1 cellular context compared by ENCODE assay signal in the genomic region with DNA sequence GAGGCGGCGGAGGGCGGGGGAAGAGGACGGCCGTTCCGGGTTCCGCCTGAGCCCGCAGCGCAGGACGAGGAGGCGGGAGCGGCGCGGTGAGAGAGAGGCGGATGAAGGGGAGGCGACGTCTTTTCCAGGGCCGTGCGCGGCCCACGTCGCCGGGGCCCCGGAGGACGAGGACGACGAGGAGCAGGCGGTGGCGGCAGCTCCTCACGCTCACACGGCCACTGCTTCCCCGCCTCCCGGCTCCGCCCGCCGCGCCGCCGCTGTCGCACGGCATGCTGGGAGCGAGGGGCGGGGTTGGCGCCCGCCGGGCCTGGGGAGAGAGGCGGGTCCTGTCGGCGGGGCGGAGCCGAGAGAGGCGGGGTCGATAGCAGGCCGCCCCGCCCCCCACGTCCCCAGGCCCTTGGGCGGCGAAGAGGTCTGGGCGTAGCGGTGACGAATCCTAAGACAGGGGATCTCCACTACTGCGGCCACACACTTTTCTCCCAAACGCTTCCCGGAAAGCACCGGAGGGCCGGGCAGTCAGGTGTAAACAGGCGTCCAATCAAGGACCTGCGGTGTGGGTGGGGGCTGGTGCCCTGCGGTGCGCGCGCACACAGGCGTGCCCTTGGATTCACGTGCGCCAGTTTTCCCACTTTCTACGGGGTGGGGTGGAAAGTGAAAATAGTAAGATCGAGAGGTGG.
TF ChIP-seq lines count a peak whose summit lies in the region.
"Not testable (repeated sequence)": the region's sequence is repeated elsewhere in the genome, so short reads cannot be mapped to it uniquely, and the experiment has no call there.

TSS of gene SMG1 (minus strand) at position 220 of the 677 bp plus-strand sequence. CDS start 367 bp downstream, outside the sequence.

TF ChIP-seq in K562, 482 proteins besides CTCF, POLR2A, EP300 and RAD21 (continued from another document and continues in another):
- TF ChIP-seq TAF1 (IDR thresholded peaks at IDR 0.05; ENCODE audit: control insufficient read depth, extremely low read depth, insufficient read depth, low read length, severe bottlenecking) (peak; percentile 35), SAFB (IDR thresholded peaks at IDR 0.05; ENCODE audit: borderline replicate concordance, low read depth, low read length) (0 out of 2 replicates have a peak, but pooled peaks have one; percentile 6), EGR1 (conservative IDR thresholded peaks at IDR 0.05) (0 out of 2 replicates have a peak, but pooled peaks have one; percentile 3), ZNF639 (CRISPR knock-in tag; conservative IDR thresholded peaks at IDR 0.05 in 1 of 2, IDR thresholded peaks at IDR 0.05 in 1 of 2) (peak in 1 of 2 experiments; percentile 85; a peak in 1 of 4 replicates), HNRNPK (IDR thresholded peaks at IDR 0.05; ENCODE audit: low read depth, low read length, poor library complexity, severe bottlenecking) (peak; percentile 44), RAD51 (IDR thresholded peaks at IDR 0.05; ENCODE audit: borderline replicate concordance, low read depth) (peak; percentile 71), FOXP1 (CRISPR knock-in tag; IDR thresholded peaks at IDR 0.05) (peak; percentile 64; the same call in 1 of the 2 replicates), YY1 (IDR thresholded peaks at IDR 0.05; ENCODE audit: borderline replicate concordance in 1 of 3, control insufficient read depth in 1 of 3, extremely low read depth in 1 of 3, insufficient read depth in 3 of 3, insufficient read length in 1 of 3, insufficient replicate concordance in 2 of 3, low read depth in 1 of 3, low read length in 2 of 3) (peak in 2 of 3 experiments; percentile 12 to 22), HNRNPLL (IDR thresholded peaks at IDR 0.05; ENCODE audit: low read depth, low read length, poor library complexity, severe bottlenecking) (peak; percentile 57), ATF7 (IDR thresholded peaks at IDR 0.05) (peak; percentile 42; the same call in 1 of the 2 replicates), POLR2B (IDR thresholded peaks at IDR 0.05; ENCODE audit: low read depth, partially characterized antibody) (peak; percentile 27), SRF (CRISPR knock-in tag; IDR thresholded peaks at IDR 0.05) (peak in 1 of 2 experiments; percentile 57; a peak in 1 of 4 replicates), FIP1L1 (IDR thresholded peaks at IDR 0.05; ENCODE audit: low read depth, low read length, poor library complexity, severe bottlenecking) (peak; percentile 77), CXXC5 (CRISPR knock-in tag; IDR thresholded peaks at IDR 0.05) (peak; percentile 83), NFYB (IDR thresholded peaks at IDR 0.05; ENCODE audit: extremely low read depth, insufficient read length) (peak; percentile 88), CBX3 (IDR thresholded peaks at IDR 0.05; ENCODE audit: borderline replicate concordance in 1 of 2, low read length in 2 of 2) (peak in 1 of 2 experiments; percentile 44; a peak in 1 of 3 replicates), NFIC (IDR thresholded peaks at IDR 0.05) (0 out of 2 replicates have a peak, but pooled peaks have one; percentile 6), FOXK2 (conservative IDR thresholded peaks at IDR 0.05 in 1 of 2, IDR thresholded peaks at IDR 0.05 in 1 of 2; ENCODE audit: low read depth in 2 of 2) (peak; percentile 79 to 83), RCOR1 (IDR thresholded peaks at IDR 0.05; ENCODE audit: borderline replicate concordance in 1 of 2, low read depth in 2 of 2, low read length in 2 of 2) (peak in 1 of 2 experiments; percentile 29; a peak in 1 of 4 replicates), SIN3B (IDR thresholded peaks at IDR 0.05; ENCODE audit: low read depth) (0 out of 2 replicates have a peak, but pooled peaks have one; percentile 14), VEZF1 (CRISPR knock-in tag; IDR thresholded peaks at IDR 0.05) (peak; percentile 93), MAX (CRISPR knock-in tag; IDR thresholded peaks at IDR 0.05) (peak; percentile 62; the same call in 1 of the 2 replicates), KDM5B (IDR thresholded peaks at IDR 0.05; ENCODE audit: insufficient replicate concordance, low read depth, low read length) (peak; percentile 62), SIN3A (IDR thresholded peaks at IDR 0.05; ENCODE audit: borderline replicate concordance in 2 of 2, control insufficient read depth in 1 of 2, low read depth in 2 of 2, low read length in 2 of 2) (peak in 1 of 2 experiments; percentile 32; a peak in 1 of 4 replicates), FOXM1 (CRISPR knock-in tag; IDR thresholded peaks at IDR 0.05; ENCODE audit: low read depth) (0 out of 2 replicates have a peak, but pooled peaks have one; percentile 3)
- TF ChIP-seq, protein P1, sequence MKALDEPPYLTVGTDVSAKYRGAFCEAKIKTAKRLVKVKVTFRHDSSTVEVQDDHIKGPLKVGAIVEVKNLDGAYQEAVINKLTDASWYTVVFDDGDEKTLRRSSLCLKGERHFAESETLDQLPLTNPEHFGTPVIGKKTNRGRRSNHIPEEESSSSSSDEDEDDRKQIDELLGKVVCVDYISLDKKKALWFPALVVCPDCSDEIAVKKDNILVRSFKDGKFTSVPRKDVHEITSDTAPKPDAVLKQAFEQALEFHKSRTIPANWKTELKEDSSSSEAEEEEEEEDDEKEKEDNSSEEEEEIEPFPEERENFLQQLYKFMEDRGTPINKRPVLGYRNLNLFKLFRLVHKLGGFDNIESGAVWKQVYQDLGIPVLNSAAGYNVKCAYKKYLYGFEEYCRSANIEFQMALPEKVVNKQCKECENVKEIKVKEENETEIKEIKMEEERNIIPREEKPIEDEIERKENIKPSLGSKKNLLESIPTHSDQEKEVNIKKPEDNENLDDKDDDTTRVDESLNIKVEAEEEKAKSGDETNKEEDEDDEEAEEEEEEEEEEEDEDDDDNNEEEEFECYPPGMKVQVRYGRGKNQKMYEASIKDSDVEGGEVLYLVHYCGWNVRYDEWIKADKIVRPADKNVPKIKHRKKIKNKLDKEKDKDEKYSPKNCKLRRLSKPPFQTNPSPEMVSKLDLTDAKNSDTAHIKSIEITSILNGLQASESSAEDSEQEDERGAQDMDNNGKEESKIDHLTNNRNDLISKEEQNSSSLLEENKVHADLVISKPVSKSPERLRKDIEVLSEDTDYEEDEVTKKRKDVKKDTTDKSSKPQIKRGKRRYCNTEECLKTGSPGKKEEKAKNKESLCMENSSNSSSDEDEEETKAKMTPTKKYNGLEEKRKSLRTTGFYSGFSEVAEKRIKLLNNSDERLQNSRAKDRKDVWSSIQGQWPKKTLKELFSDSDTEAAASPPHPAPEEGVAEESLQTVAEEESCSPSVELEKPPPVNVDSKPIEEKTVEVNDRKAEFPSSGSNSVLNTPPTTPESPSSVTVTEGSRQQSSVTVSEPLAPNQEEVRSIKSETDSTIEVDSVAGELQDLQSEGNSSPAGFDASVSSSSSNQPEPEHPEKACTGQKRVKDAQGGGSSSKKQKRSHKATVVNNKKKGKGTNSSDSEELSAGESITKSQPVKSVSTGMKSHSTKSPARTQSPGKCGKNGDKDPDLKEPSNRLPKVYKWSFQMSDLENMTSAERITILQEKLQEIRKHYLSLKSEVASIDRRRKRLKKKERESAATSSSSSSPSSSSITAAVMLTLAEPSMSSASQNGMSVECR (CRISPR knock-in tag; IDR thresholded peaks at IDR 0.05), result 0 out of 2 replicates have a peak, but pooled peaks have one; percentile 16
- TF ChIP-seq, protein P2, sequence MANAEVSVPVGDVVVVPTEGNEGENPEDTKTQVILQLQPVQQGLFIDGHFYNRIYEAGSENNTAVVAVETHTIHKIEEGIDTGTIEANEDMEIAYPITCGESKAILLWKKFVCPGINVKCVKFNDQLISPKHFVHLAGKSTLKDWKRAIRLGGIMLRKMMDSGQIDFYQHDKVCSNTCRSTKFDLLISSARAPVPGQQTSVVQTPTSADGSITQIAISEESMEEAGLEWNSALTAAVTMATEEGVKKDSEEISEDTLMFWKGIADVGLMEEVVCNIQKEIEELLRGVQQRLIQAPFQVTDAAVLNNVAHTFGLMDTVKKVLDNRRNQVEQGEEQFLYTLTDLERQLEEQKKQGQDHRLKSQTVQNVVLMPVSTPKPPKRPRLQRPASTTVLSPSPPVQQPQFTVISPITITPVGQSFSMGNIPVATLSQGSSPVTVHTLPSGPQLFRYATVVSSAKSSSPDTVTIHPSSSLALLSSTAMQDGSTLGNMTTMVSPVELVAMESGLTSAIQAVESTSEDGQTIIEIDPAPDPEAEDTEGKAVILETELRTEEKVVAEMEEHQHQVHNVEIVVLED (CRISPR knock-in tag; IDR thresholded peaks at IDR 0.05), result peak; percentile 66
- TF ChIP-seq, protein P3, sequence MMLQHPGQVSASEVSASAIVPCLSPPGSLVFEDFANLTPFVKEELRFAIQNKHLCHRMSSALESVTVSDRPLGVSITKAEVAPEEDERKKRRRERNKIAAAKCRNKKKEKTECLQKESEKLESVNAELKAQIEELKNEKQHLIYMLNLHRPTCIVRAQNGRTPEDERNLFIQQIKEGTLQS (IDR thresholded peaks at IDR 0.05), result not testable (repeated sequence)
- TF ChIP-seq, protein P3 (CRISPR knock-in tag; conservative IDR thresholded peaks at IDR 0.05), result peak; percentile 19; the same call in 1 of the 2 replicates
- TF ChIP-seq, protein P4, sequence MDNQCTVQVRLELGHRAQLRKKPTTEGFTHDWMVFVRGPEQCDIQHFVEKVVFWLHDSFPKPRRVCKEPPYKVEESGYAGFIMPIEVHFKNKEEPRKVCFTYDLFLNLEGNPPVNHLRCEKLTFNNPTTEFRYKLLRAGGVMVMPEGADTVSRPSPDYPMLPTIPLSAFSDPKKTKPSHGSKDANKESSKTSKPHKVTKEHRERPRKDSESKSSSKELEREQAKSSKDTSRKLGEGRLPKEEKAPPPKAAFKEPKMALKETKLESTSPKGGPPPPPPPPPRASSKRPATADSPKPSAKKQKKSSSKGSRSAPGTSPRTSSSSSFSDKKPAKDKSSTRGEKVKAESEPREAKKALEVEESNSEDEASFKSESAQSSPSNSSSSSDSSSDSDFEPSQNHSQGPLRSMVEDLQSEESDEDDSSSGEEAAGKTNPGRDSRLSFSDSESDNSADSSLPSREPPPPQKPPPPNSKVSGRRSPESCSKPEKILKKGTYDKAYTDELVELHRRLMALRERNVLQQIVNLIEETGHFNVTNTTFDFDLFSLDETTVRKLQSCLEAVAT (IDR thresholded peaks at IDR 0.05), result 0 out of 4 replicates have a peak, but pooled peaks of 1 of the 2 experiments have one; percentile 16
- TF ChIP-seq, protein P5, sequence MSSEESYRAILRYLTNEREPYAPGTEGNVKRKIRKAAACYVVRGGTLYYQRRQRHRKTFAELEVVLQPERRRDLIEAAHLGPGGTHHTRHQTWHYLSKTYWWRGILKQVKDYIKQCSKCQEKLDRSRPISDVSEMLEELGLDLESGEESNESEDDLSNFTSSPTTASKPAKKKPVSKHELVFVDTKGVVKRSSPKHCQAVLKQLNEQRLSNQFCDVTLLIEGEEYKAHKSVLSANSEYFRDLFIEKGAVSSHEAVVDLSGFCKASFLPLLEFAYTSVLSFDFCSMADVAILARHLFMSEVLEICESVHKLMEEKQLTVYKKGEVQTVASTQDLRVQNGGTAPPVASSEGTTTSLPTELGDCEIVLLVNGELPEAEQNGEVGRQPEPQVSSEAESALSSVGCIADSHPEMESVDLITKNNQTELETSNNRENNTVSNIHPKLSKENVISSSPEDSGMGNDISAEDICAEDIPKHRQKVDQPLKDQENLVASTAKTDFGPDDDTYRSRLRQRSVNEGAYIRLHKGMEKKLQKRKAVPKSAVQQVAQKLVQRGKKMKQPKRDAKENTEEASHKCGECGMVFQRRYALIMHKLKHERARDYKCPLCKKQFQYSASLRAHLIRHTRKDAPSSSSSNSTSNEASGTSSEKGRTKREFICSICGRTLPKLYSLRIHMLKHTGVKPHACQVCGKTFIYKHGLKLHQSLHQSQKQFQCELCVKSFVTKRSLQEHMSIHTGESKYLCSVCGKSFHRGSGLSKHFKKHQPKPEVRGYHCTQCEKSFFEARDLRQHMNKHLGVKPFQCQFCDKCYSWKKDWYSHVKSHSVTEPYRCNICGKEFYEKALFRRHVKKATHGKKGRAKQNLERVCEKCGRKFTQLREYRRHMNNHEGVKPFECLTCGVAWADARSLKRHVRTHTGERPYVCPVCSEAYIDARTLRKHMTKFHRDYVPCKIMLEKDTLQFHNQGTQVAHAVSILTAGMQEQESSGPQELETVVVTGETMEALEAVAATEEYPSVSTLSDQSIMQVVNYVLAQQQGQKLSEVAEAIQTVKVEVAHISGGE (CRISPR knock-in tag; IDR thresholded peaks at IDR 0.05), result peak in 1 of 3 experiments; percentile 25; a peak in 1 of 6 replicates
- TF ChIP-seq, protein P6, sequence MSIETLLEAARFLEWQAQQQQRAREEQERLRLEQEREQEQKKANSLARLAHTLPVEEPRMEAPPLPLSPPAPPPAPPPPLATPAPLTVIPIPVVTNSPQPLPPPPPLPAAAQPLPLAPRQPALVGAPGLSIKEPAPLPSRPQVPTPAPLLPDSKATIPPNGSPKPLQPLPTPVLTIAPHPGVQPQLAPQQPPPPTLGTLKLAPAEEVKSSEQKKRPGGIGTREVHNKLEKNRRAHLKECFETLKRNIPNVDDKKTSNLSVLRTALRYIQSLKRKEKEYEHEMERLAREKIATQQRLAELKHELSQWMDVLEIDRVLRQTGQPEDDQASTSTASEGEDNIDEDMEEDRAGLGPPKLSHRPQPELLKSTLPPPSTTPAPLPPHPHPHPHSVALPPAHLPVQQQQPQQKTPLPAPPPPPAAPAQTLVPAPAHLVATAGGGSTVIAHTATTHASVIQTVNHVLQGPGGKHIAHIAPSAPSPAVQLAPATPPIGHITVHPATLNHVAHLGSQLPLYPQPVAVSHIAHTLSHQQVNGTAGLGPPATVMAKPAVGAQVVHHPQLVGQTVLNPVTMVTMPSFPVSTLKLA (conservative IDR thresholded peaks at IDR 0.05), result peak; percentile 85 to 88
- not testable (repeated sequence) for TF ChIP-seq FOXM1 (IDR thresholded peaks at IDR 0.05; ENCODE audit: low read depth)
